1 cellular context compared by ENCODE assay signal in the genomic region with DNA sequence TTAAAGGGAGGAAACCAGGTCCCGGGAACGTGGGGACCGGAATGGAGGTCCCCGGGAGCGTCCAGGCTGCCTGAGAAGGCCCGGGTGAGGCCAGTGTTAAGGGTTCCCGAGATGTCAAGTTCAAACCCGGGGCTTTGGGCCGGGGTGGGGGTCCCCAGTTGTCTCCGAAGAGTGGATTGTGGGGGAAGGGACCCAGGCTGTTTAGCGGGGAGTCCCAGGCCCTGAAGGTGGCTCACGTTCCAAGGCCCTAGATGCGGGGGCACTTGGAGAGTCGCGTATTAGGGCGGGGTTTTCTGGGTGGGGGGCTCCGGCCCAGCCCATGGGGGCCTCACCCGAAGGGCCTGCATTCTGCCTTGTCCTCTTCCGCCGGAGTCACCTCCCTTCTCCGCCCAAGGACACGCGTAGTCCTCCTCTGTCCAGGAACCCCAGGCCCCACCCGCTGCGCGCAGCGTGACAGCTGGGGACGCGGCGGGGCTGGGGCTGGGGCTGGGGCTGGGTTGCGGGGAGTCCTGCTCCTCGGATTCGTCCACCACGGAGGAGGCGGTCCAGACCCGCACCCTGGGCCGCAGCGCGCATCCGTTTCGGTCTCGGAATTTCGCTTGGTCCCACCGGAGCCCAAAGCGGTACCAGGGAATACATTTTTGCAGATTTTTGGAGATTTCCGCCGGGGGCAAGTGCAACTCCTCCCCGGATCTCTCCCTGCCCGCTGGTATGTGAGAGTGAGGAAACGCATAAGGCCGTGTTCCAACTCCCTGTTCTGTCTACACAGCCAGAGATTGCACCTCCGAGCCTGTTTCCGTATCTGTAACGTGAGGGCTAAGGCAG.
TF ChIP-seq lines count a peak whose summit lies in the region.

A gene (minus strand): TSS at position 387 of the 825 bp plus-strand sequence. CDS start 40 bp downstream, at position 347.

TF ChIP-seq in IMR-90, 13 proteins besides CTCF, POLR2A, EP300 and RAD21:
- TF ChIP-seq, protein P1, sequence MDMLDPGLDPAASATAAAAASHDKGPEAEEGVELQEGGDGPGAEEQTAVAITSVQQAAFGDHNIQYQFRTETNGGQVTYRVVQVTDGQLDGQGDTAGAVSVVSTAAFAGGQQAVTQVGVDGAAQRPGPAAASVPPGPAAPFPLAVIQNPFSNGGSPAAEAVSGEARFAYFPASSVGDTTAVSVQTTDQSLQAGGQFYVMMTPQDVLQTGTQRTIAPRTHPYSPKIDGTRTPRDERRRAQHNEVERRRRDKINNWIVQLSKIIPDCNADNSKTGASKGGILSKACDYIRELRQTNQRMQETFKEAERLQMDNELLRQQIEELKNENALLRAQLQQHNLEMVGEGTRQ (IDR thresholded peaks at IDR 0.05; ENCODE audit: low read depth, low read length), result no peak
TF ChIP-seq in IMR-90: peak in this region for 0.
